17 cellular contexts compared by ENCODE assay signal in the genomic region with DNA sequence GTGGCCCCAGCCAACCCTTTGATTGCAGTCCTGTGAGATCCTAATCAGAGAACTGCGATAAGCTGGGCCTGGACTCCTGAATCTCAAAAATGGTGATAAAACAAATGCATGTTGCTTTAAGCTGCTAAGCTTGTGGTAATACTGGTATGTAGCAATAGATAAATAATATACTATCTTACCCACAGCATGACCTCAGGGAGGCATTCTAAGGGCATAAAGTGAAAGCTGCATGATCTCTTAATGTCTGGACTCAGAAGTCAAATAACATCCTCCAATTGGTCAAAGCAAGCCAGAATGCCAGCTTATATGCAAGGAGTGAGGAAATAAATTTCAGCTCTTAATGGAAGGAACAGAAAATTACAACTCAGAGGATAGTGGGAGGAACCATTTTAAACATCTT.
"Had no signal": no experiment of that assay in that cellular context is flagged by ENCODE, and none has a peak within 500 bp of the region (broad histone marks: within the 10 kb centered on the region; RNA-seq: fewer than 3 reads in every experiment).

No MANE protein-coding gene starts in this region.

- H3K4me3 ChIP-seq: ascending aorta, sigmoid colon, testis had no signal

- H3K36me3 ChIP-seq: ascending aorta, sigmoid colon had no signal

- DNase-seq: activated CD4-positive, alpha-beta memory T cell treated with anti-CD3 and anti-CD28 coated beads for 36 hours; activated CD4-positive, CD25-positive, alpha-beta regulatory T cell treated with anti-CD3 and anti-CD28 coated beads, Interleukin-2, amount 50 U/mL, for 72 hours; activated gamma-delta T cell; activated naive CD8-positive, alpha-beta T cell treated with anti-CD3 and anti-CD28 coated beads for 36 hours; activated T-cell treated with anti-CD3 and anti-CD28 coated beads, Interleukin-2, amount 50 U/mL, for 48 hours; effector memory CD8-positive, alpha-beta T cell; foreskin keratinocyte; kidney; left ventricle myocardium superior; sigmoid colon; stimulated activated CD4-positive, alpha-beta T cell treated with anti-CD3 and anti-CD28 coated beads, Interleukin-4, amount 100 ng/mL, for 1 hour; stimulated activated CD8-positive, alpha-beta memory T cell treated with anti-CD3 and anti-CD28 coated beads, Interleukin-4, amount 100 ng/mL, for 48 hours; stimulated activated naive CD8-positive, alpha-beta T cell treated with anti-CD3 and anti-CD28 coated beads, Interleukin-15, Interleukin-2, amounts not matched to agents 100 U/mL and 50 U/mL, for 24 hours; T-helper 17 cell; testis had no signal

- H3K27me3 ChIP-seq: ascending aorta, foreskin keratinocyte, sigmoid colon, testis had no signal

- ATAC-seq: effector memory CD8-positive, alpha-beta T cell; foreskin keratinocyte; left ventricle myocardium superior; stimulated activated naive CD8-positive, alpha-beta T cell treated with anti-CD3 and anti-CD28 coated beads, Interleukin-15, Interleukin-2, amounts not matched to agents 100 U/mL and 50 U/mL, for 24 hours; T-helper 17 cell had no signal

- H3K27ac ChIP-seq: ascending aorta, epithelial cell of prostate, foreskin keratinocyte, sigmoid colon, testis had no signal
